36 cellular contexts compared by ENCODE assay signal in genomic region chr3:26630669-26631384, GRCh38. TPM values are rescaled to one million over a fixed set of nuclear protein-coding genes. Genes with fewer than 3 reads are reported as not detected.
"Had no signal": no experiment of that assay in that cellular context is flagged by ENCODE, and none has a peak within 500 bp of the region (broad histone marks: within the 10 kb centered on the region; RNA-seq: fewer than 3 reads in every experiment).

No MANE protein-coding gene starts in this region.

- H3K36me3 Mint-ChIP-seq: activated CD8-positive, alpha-beta memory T cell treated with anti-CD3 and anti-CD28 coated beads, Interleukin-2, amount 10 ng/mL, durations not matched to agents 7 days and 5 days; activated naive CD8-positive, alpha-beta T cell treated with anti-CD3 and anti-CD28 coated beads for 36 hours had no signal

- H3K27ac ChIP-seq: cardiac muscle cell, Peyer's patch, WERI-Rb-1 had no signal

- H3K27me3 ChIP-seq: Peyer's patch had no signal

- H3K9me3 ChIP-seq: Peyer's patch had no signal

- H3K4me3 Mint-ChIP-seq: activated CD4-positive, alpha-beta memory T cell treated with anti-CD3 and anti-CD28 coated beads, Interleukin-2, amount 10 ng/mL, durations not matched to agents 7 days and 5 days; activated CD8-positive, alpha-beta memory T cell treated with anti-CD3 and anti-CD28 coated beads, Interleukin-2, amount 10 ng/mL, durations not matched to agents 7 days and 5 days; activated naive CD8-positive, alpha-beta T cell treated with anti-CD3 and anti-CD28 coated beads for 36 hours; activated T-cell treated with anti-CD3 and anti-CD28 coated beads, Interleukin-2, amount 50 U/mL, for 72 hours; activated T-helper 17 cell treated with anti-CD3 and anti-CD28 coated beads, Interleukin-2, amount 50 U/mL, for 72 hours had no signal

- H3K27me3 Mint-ChIP-seq: activated CD4-positive, alpha-beta memory T cell treated with anti-CD3 and anti-CD28 coated beads, Interleukin-2, amount 10 ng/mL, durations not matched to agents 7 days and 5 days; activated CD8-positive, alpha-beta memory T cell treated with anti-CD3 and anti-CD28 coated beads, Interleukin-2, amount 10 ng/mL, durations not matched to agents 7 days and 5 days had no signal

- H3K4me3 ChIP-seq: cardiac muscle cell, Peyer's patch had no signal

- H3K36me3 ChIP-seq: cardiac muscle cell, Peyer's patch, WERI-Rb-1 had no signal

- H3K27ac Mint-ChIP-seq: activated CD4-positive, alpha-beta memory T cell treated with anti-CD3 and anti-CD28 coated beads, Interleukin-2, amount 10 ng/mL, durations not matched to agents 7 days and 5 days; activated CD8-positive, alpha-beta memory T cell treated with anti-CD3 and anti-CD28 coated beads, Interleukin-2, amount 10 ng/mL, durations not matched to agents 7 days and 5 days; activated naive CD8-positive, alpha-beta T cell treated with anti-CD3 and anti-CD28 coated beads for 36 hours; activated T-cell treated with anti-CD3 and anti-CD28 coated beads, Interleukin-2, amount 50 U/mL, for 72 hours; activated T-helper 17 cell treated with anti-CD3 and anti-CD28 coated beads, Interleukin-2, amount 50 U/mL, for 72 hours had no signal

- H3K4me1 Mint-ChIP-seq: activated CD4-positive, alpha-beta memory T cell treated with anti-CD3 and anti-CD28 coated beads, Interleukin-2, amount 10 ng/mL, durations not matched to agents 7 days and 5 days; activated CD8-positive, alpha-beta memory T cell treated with anti-CD3 and anti-CD28 coated beads, Interleukin-2, amount 10 ng/mL, durations not matched to agents 7 days and 5 days; activated naive CD8-positive, alpha-beta T cell treated with anti-CD3 and anti-CD28 coated beads for 36 hours; activated T-helper 17 cell treated with anti-CD3 and anti-CD28 coated beads, Interleukin-2, amount 50 U/mL, for 72 hours had no signal

- H3K4me1 ChIP-seq: Peyer's patch had no signal

- H3K9me3 Mint-ChIP-seq: activated CD4-positive, alpha-beta memory T cell treated with anti-CD3 and anti-CD28 coated beads, Interleukin-2, amount 10 ng/mL, durations not matched to agents 7 days and 5 days; activated naive CD8-positive, alpha-beta T cell treated with anti-CD3 and anti-CD28 coated beads for 36 hours; activated T-helper 17 cell treated with anti-CD3 and anti-CD28 coated beads, Interleukin-2, amount 50 U/mL, for 72 hours had no signal

- DNase-seq: activated CD4-positive, alpha-beta memory T cell treated with anti-CD3 and anti-CD28 coated beads, Interleukin-2, amount 10 ng/mL, durations not matched to agents 7 days and 5 days; activated CD4-positive, alpha-beta T cell treated with anti-CD3 and anti-CD28 coated beads for 1 hour; activated CD4-positive, alpha-beta T cell treated with anti-CD3 and anti-CD28 coated beads for 48 hours; activated CD4-positive, CD25-positive, alpha-beta regulatory T cell; activated CD8-positive, alpha-beta memory T cell treated with anti-CD3 and anti-CD28 coated beads for 24 hours; activated CD8-positive, alpha-beta memory T cell treated with anti-CD3 and anti-CD28 coated beads, Interleukin-2, amount 10 ng/mL, durations not matched to agents 7 days and 5 days; activated CD8-positive, alpha-beta memory T cell treated with anti-CD3 and anti-CD28 coated beads, Interleukin-2, amount 50 U/mL, for 48 hours; activated effector memory CD4-positive, alpha-beta T cell treated with anti-CD3 and anti-CD28 coated beads, Interleukin-2, amount 50 U/mL, for 16 hours; activated naive CD4-positive, alpha-beta T cell; activated naive CD4-positive, alpha-beta T cell treated with anti-CD3 and anti-CD28 coated beads, Interleukin-2, amount 50 U/mL, for 16 hours; activated naive CD8-positive, alpha-beta T cell treated with anti-CD3 and anti-CD28 coated beads for 36 hours; activated T-cell treated with anti-CD3 and anti-CD28 coated beads, Interleukin-2, amount 50 U/mL, for 72 hours; amniotic stem cell; aorta; Karpas-422; KBM-7; NCI-H1105; NCI-H1417 treated with DMSO at 0.1 percent for 48 hours; NCI-H187 treated with DMSO at 0.1 percent for 48 hours; NCI-H2081; NCI-H226; NCI-H446 treated with DMSO at 0.1 percent for 48 hours; NCI-H524 treated with DMSO at 0.1 percent for 48 hours; NK-92 treated with Interleukin-12 subunit alpha and Interleukin-12 subunit beta, amount 100 ng/mL, for 24 hours; PC-3; Peyer's patch; RPMI8226; SHP77 treated with DMSO at 0.1 percent for 48 hours; T-helper 1 cell; T-helper 2 cell; T1000; WERI-Rb-1 had no signal

RNA-seq across cellular contexts. Expression of gene LRRC3B, which starts 8.3 kb away (rescaled TPM):
- total RNA-seq: activated CD4-positive, alpha-beta memory T cell treated with anti-CD3 and anti-CD28 coated beads, Interleukin-2, amount 10 ng/mL, durations not matched to agents 7 days and 5 days; activated CD8-positive, alpha-beta memory T cell treated with anti-CD3 and anti-CD28 coated beads, Interleukin-2, amount 10 ng/mL, durations not matched to agents 7 days and 5 days; activated naive CD8-positive, alpha-beta T cell treated with anti-CD3 and anti-CD28 coated beads for 36 hours; activated T-cell treated with anti-CD3 and anti-CD28 coated beads, Interleukin-2, amount 50 U/mL, for 72 hours; MCF 10A; PC-3; Peyer's patch; SK-MEL-5 had no signal
- polyA plus RNA-seq: aorta, cardiac muscle cell had no signal
